8 cellular contexts compared by ENCODE assay signal in the genomic region with DNA sequence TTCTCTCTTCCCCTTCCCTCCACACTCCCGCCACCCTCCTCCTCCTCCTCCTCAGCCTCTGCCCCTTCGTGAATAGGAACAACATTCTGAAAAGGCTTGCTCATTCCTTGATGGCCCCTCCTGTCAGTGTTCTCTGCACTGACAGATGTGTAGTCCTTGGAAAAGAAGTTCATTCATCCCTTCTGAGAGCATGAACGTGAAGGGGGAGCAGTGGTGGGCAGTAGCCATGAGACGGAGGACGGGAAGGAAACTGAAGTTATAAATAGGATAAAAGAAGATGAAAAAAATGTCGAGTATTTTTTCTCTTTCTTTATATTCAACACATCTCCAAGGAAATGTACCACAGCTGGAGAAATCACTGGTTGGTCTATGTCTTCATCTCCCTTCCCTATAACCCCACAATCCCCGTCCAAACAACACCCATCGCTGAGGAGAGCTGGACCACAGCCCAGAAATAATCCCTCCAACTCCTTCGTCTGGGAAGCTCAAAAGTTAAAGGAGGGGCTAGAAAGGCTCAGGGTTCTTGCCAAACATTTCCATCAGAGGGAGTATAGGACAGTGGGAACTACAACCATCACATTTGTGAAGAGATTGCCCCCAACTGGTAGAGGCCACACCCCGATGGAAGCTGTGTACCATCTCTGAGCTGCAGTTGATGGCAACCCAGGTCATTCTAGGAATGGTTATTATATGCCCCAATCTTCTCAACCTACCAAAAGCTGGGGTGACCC. TPM values are rescaled to one million over a fixed set of nuclear protein-coding genes. Genes with fewer than 3 reads are reported as not detected.
DNase-seq lines count a peak whose midpoint lies in the region; ATAC-seq and TF ChIP-seq lines count a peak whose summit lies in the region.

No MANE protein-coding gene starts in this region.

- no peaks in the 10 kb centered on the region for H3K36me3 Mint-ChIP-seq in activated T-cell treated with anti-CD3 and anti-CD28 coated beads, Interleukin-2, amount 50 U/mL, for 72 hours (ENCODE audit: insufficient read depth in 2 of 2)

- ATAC-seq in activated T-cell treated with anti-CD3 and anti-CD28 coated beads, Interleukin-2, amount 50 U/mL, for 72 hours (replicated peaks in 1 of 2), result no peak

- peaks cover 57% of the 10 kb centered on the region for H3K4me1 Mint-ChIP-seq in activated T-cell treated with anti-CD3 and anti-CD28 coated beads, Interleukin-2, amount 50 U/mL, for 72 hours (ENCODE audit: low read depth)

- DNase-seq in activated T-cell treated with anti-CD3 and anti-CD28 coated beads, Interleukin-2, amount 50 U/mL, for 72 hours, result no peak
- no peak for DNase-seq in activated T-cell treated with anti-CD3 and anti-CD28 coated beads, Interleukin-2, amount 50 U/mL, for 48 hours
- DNase-seq in foreskin melanocyte (peak; percentile 87), substantia nigra (lab: John Stamatoyannopoulos, UW) (peak in 28 of 49 donors; percentile 7 to 71 (median 28)), HuH-7.5 (ENCODE audit: low spot score) (no peak), uterus (no peak)
- no peak for DNase-seq in stimulated activated CD4-positive, alpha-beta T cell treated with anti-CD3 and anti-CD28 coated beads, Interleukin-4, amount 100 ng/mL, for 4 hours

- H3K27me3 Mint-ChIP-seq in activated T-cell treated with anti-CD3 and anti-CD28 coated beads, Interleukin-2, amount 50 U/mL, for 72 hours (ENCODE audit: low read depth), result no peaks in the 10 kb centered on the region

- H3K4me3 Mint-ChIP-seq in activated T-cell treated with anti-CD3 and anti-CD28 coated beads, Interleukin-2, amount 50 U/mL, for 72 hours, result peak overlapping the region; percentile 82 to 91

- H3K9me3 ChIP-seq in uterus, result no peaks in the 10 kb centered on the region

- H3K4me1 ChIP-seq in uterus, result peaks cover 0 to 6% of the 10 kb centered on the region in 2 donors

- no peaks in the 10 kb centered on the region for H3K27me3 ChIP-seq in uterus

- H3K27ac ChIP-seq in substantia nigra (ENCODE audit: low read depth, low read length, poor library complexity, severe bottlenecking) (no peak overlapping the region), uterus (peak overlapping the region in 1 of 2 donors; percentile 31)

- H3K9me3 Mint-ChIP-seq in activated T-cell treated with anti-CD3 and anti-CD28 coated beads, Interleukin-2, amount 50 U/mL, for 72 hours, result no peaks in the 10 kb centered on the region

- peak in 2 of 4 experiments; percentile 2 to 28 for TF ChIP-seq CTCF in uterus (IDR thresholded peaks at IDR 0.05)

- H3K36me3 ChIP-seq in uterus, result no peaks in the 10 kb centered on the region

- no peak overlapping the region for H3K4me3 ChIP-seq in uterus

- peak overlapping the region; percentile 94 for H3K27ac Mint-ChIP-seq in activated T-cell treated with anti-CD3 and anti-CD28 coated beads, Interleukin-2, amount 50 U/mL, for 72 hours

- TF ChIP-seq POLR2A in Raji (IDR thresholded peaks at IDR 0.05; ENCODE audit: insufficient read depth, low read depth, low read length) (peak; percentile 39; the same call in 1 of the 2 replicates), uterus (IDR thresholded peaks at IDR 0.05) (no peak)

- intact Hi-C loops in uterus (cut with DNase I; ENCODE audit: low total_unique reads), result no loop called here

RNA-seq across cellular contexts. Expression of a gene that starts 33.5 kb away (rescaled TPM):
- 100 to 1,000 TPM; 713 to 736 TPM for total RNA-seq in activated T-cell treated with anti-CD3 and anti-CD28 coated beads, Interleukin-2, amount 50 U/mL, for 72 hours
- 10 to 100 TPM; 24.1 to 80.9 (median 58.3) TPM for total RNA-seq in uterus

Comparison
In these comparisons a context has a peak if more than half of its experiments do, and no peak if none do; other contexts are left out.
1. DNase-seq: peak in foreskin melanocyte (single experiment) and substantia nigra (28 of 49); none in activated T-cell treated with anti-CD3 and anti-CD28 coated beads, Interleukin-2, amount 50 U/mL, for 72 hours (0 of 2), activated T-cell treated with anti-CD3 and anti-CD28 coated beads, Interleukin-2, amount 50 U/mL, for 48 hours (0 of 2), HuH-7.5 (single experiment), stimulated activated CD4-positive, alpha-beta T cell treated with anti-CD3 and anti-CD28 coated beads, Interleukin-4, amount 100 ng/mL, for 4 hours (0 of 2) and uterus (0 of 2).
2. RNA of a gene that starts 33.5 kb away (total RNA-seq): 713 to 736 TPM in activated T-cell treated with anti-CD3 and anti-CD28 coated beads, Interleukin-2, amount 50 U/mL, for 72 hours; 24.1 to 80.9 TPM in uterus; every median in the first group is over 4 times any median in the second.